Comparison of ENCODE assay signal across 22 cellular contexts in genomic region chr13:25768726-25769270, GRCh38.
DNase-seq lines count a peak whose midpoint lies in the region; ATAC-seq and TF ChIP-seq lines count a peak whose summit lies in the region.
"Had no signal": no experiment of that assay in that cellular context is flagged by ENCODE, and none has a peak within 500 bp of the region (broad histone marks: within the 10 kb centered on the region; RNA-seq: fewer than 3 reads in every experiment).

No MANE protein-coding gene starts in this region.

- DNase-seq in SK-N-MC (ENCODE audit: low read depth, low spot score): no peak
- no peak for DNase-seq in chondrocyte (ENCODE audit: low spot score)
- peak; percentile 63 for DNase-seq in left kidney (ENCODE audit: low read depth, low spot score)
- peak; percentile 55 for DNase-seq in skeletal muscle cell (ENCODE audit: low read depth)
- DNase-seq in right cardiac atrium: no peak
- no peak for DNase-seq in activated CD8-positive, alpha-beta memory T cell treated with anti-CD3 and anti-CD28 coated beads for 24 hours
- no peak for DNase-seq in stimulated activated naive CD4-positive, alpha-beta T cell (lab: John Stamatoyannopoulos, UW)
- DNase-seq: AML-193; C1 segment of cervical spinal cord; CD4-positive, alpha-beta memory T cell; COR-L47; GF-D8; Karpas-422; NCI-H1092 treated with DMSO at 0.1 percent for 48 hours; NCI-H1436; NCI-H187 treated with DMSO at 0.1 percent for 48 hours; NCI-H2171 treated with DMSO at 0.1 percent for 48 hours; NCI-H524; NCI-H774; PC-3 had no signal

- ATAC-seq in right cardiac atrium: no peak
- no peak for ATAC-seq in GM19035 (IDR thresholded peaks at IDR 0.05; ENCODE audit: unreplicated experiment)
- ATAC-seq: PC-3, SK-N-SH treated with all-trans-retinoic acid at 6 μM for 48 hours had no signal

- intact Hi-C loops in right cardiac atrium (cut with DNase I): no loop called here

- H3K36me3 ChIP-seq in SK-N-MC (ENCODE audit: insufficient read depth, low read length): no peaks in the 10 kb centered on the region

- H3K27me3 Mint-ChIP-seq in chondrocyte (ENCODE audit: low read depth): no peaks in the 10 kb centered on the region

- H3K27ac ChIP-seq in SK-N-MC (no peak overlapping the region), right cardiac atrium (ENCODE audit: low read length) (no peak overlapping the region)

- no peaks in the 10 kb centered on the region for H3K27me3 ChIP-seq in right cardiac atrium (ENCODE audit: control insufficient read depth, insufficient read depth)

- no peaks in the 10 kb centered on the region for H3K4me1 ChIP-seq in right cardiac atrium (ENCODE audit: control insufficient read depth, insufficient read depth, low read length)

- no peaks in the 10 kb centered on the region for H3K9me3 ChIP-seq in SK-N-MC (ENCODE audit: low read depth, low read length)
- no peaks in the 10 kb centered on the region for H3K9me3 ChIP-seq in right cardiac atrium (ENCODE audit: control insufficient read depth, low read length)

- H3K4me3 ChIP-seq in SK-N-MC (0 out of 2 replicates have a peak overlapping the region, but pooled peaks have one; percentile 6), skeletal muscle cell (ENCODE audit: low read depth, low read length) (no peak overlapping the region), right cardiac atrium (ENCODE audit: low read length) (no peak overlapping the region)

- H3K4me3 Mint-ChIP-seq in chondrocyte (ENCODE audit: unreplicated experiment): peak overlapping the region; percentile 51
- H3K4me3 Mint-ChIP-seq: CD4-positive, alpha-beta memory T cell had no signal

- WGBS in right cardiac atrium: 41% methylated on average over 16 of the region's 16 CpGs

- H3K9ac ChIP-seq in SK-N-MC (ENCODE audit: insufficient read length): no peak overlapping the region

- no peaks in the 10 kb centered on the region for H3K36me3 Mint-ChIP-seq in chondrocyte (ENCODE audit: low read depth)
- H3K36me3 Mint-ChIP-seq: CD4-positive, alpha-beta memory T cell had no signal

- H3K4me1 Mint-ChIP-seq in chondrocyte (ENCODE audit: low read depth): peaks cover 57% of the 10 kb centered on the region

- no peaks in the 10 kb centered on the region for H3K9me3 Mint-ChIP-seq in chondrocyte (ENCODE audit: low read depth)

- peak overlapping the region; percentile 91 for H3K27ac Mint-ChIP-seq in chondrocyte (ENCODE audit: unreplicated experiment)
- H3K27ac Mint-ChIP-seq: CD4-positive, alpha-beta memory T cell had no signal

- no peak for TF ChIP-seq CTCF in chondrocyte (IDR thresholded peaks at IDR 0.05)

Comparison
In these comparisons a context has a peak if more than half of its experiments do, and no peak if none do; other contexts are left out.
1. DNase-seq: peak in left kidney (single experiment) and skeletal muscle cell (single experiment); none in SK-N-MC (single experiment), chondrocyte (single experiment), right cardiac atrium (0 of 3), activated CD8-positive, alpha-beta memory T cell treated with anti-CD3 and anti-CD28 coated beads for 24 hours (single experiment) and stimulated activated naive CD4-positive, alpha-beta T cell (0 of 6).